30 cellular contexts compared by ENCODE assay signal in the genomic region with DNA sequence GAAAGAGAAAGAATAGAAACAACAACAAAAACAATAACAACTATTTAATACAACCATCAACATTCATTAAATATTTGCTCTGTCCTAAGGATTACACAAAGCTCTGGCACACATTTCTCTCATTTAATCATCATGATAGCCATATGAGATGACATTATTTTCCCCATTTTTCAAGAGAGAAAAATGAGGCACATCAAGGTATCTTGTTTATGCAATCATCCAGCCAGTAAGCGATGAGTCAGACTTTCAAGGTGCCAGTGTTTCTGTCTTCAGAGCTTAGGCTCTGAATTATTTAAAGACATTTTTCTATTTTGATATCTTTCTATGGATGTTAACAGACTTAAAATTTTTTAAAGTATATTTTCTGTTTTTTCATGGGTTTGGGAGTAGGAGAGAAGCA.
DNase-seq lines count a peak whose midpoint lies in the region; ATAC-seq, FAIRE-seq and TF ChIP-seq lines count a peak whose summit lies in the region.
"Had no signal": no experiment of that assay in that cellular context is flagged by ENCODE, and none has a peak within 500 bp of the region (broad histone marks: within the 10 kb centered on the region; RNA-seq: fewer than 3 reads in every experiment).

No MANE protein-coding gene starts in this region.

- H2AK5ac ChIP-seq in mesenchymal stem cell (ENCODE audit: low read length, severe bottlenecking), result no peak overlapping the region

- H3K23ac ChIP-seq in mesenchymal stem cell (ENCODE audit: low read length in 2 of 2), result no peak overlapping the region

- peaks cover 15% of the 10 kb centered on the region for H3K4me1 Mint-ChIP-seq in astrocyte (ENCODE audit: low read depth, unreplicated experiment)
- H3K4me1 Mint-ChIP-seq: CD8-positive, alpha-beta memory T cell; immature natural killer cell had no signal

- H2BK120ac ChIP-seq in mesenchymal stem cell (ENCODE audit: low read depth, low read length), result no peak overlapping the region

- peak overlapping the region; percentile 54 for H3K27ac Mint-ChIP-seq in astrocyte (ENCODE audit: unreplicated experiment)
- H3K27ac Mint-ChIP-seq: activated naive CD4-positive, alpha-beta T cell treated with anti-CD3 and anti-CD28 coated beads for 36 hours; activated T-cell treated with anti-CD3 and anti-CD28 coated beads, Interleukin-2, amount 50 U/mL, for 72 hours; CD8-positive, alpha-beta memory T cell; immature natural killer cell; naive thymus-derived CD8-positive, alpha-beta T cell; stimulated activated naive CD8-positive, alpha-beta T cell treated with anti-CD3 and anti-CD28 coated beads, Interleukin-15, Interleukin-2, amounts not matched to agents 100 ng/mL and 50 ng/mL, for 24 hours had no signal

- H3K27me3 ChIP-seq in astrocyte (ENCODE audit: insufficient read depth, low read length), result no peaks in the 10 kb centered on the region
- no peaks in the 10 kb centered on the region for H3K27me3 ChIP-seq in keratinocyte (ENCODE audit: control insufficient read depth, extremely low read depth, insufficient read depth, low read length)
- H3K27me3 ChIP-seq in mesenchymal stem cell (ENCODE audit: control insufficient read depth in 1 of 2, insufficient read depth in 1 of 2, low read length in 2 of 2), result no peaks in the 10 kb centered on the region
- H3K27me3 ChIP-seq: adrenal gland, esophagus muscularis mucosa, gastroesophageal sphincter, SJCRH30 had no signal

- H3K36me3 ChIP-seq in astrocyte (ENCODE audit: insufficient read depth, low read length), result no peaks in the 10 kb centered on the region
- no peaks in the 10 kb centered on the region for H3K36me3 ChIP-seq in keratinocyte (ENCODE audit: control insufficient read depth in 2 of 2, extremely low read depth in 1 of 2, insufficient read depth in 2 of 2, low read length in 2 of 2)
- no peaks in the 10 kb centered on the region for H3K36me3 ChIP-seq in mesenchymal stem cell (ENCODE audit: control insufficient read depth in 1 of 2, insufficient read depth in 2 of 2, low read depth in 1 of 2, low read length in 2 of 2)
- H3K36me3 ChIP-seq: adrenal gland, esophagus muscularis mucosa, gastroesophageal sphincter, SJCRH30, thoracic aorta had no signal

- no peaks in the 10 kb centered on the region for H3K36me3 Mint-ChIP-seq in astrocyte (ENCODE audit: low read depth, unreplicated experiment)
- H3K36me3 Mint-ChIP-seq: CD8-positive, alpha-beta memory T cell; immature natural killer cell; naive thymus-derived CD8-positive, alpha-beta T cell had no signal

- no peak overlapping the region for H4K91ac ChIP-seq in mesenchymal stem cell (ENCODE audit: low read length)

- peak; percentile 25 for DNase-seq in ACHN
- peak; percentile 34 for DNase-seq in LHCN-M2 (ENCODE audit: low read depth)
- DNase-seq in astrocyte (ENCODE audit: low read depth), result peak; percentile 65
- DNase-seq in keratinocyte (ENCODE audit: low read depth, low spot score), result peak; percentile 19
- DNase-seq in mesenchymal stem cell, result no peak
- DNase-seq: activated CD4-positive, alpha-beta T cell treated with anti-CD3 and anti-CD28 coated beads, Interleukin-2, amount 50 U/mL, for 4 hours; activated naive CD4-positive, alpha-beta T cell treated with anti-CD3 and anti-CD28 coated beads for 36 hours; activated T-cell treated with anti-CD3 and anti-CD28 coated beads, Interleukin-2, amount 50 U/mL, for 72 hours; CD8-positive, alpha-beta memory T cell; DMS79; GF-D8; hippocampal formation; immature natural killer cell; naive thymus-derived CD8-positive, alpha-beta T cell; NCI-H524; nucleus accumbens; psoas muscle; SJCRH30 had no signal

- H2BK15ac ChIP-seq in mesenchymal stem cell (ENCODE audit: low read depth, poor library complexity, severe bottlenecking), result no peak overlapping the region

- no peak overlapping the region for H2BK5ac ChIP-seq in mesenchymal stem cell (ENCODE audit: low read depth, low read length, poor library complexity, severe bottlenecking)

- peaks cover 2% of the 10 kb centered on the region for H3K79me1 ChIP-seq in mesenchymal stem cell (replicated peaks; ENCODE audit: low read length, poor library complexity, severe bottlenecking)

- H3K4ac ChIP-seq in mesenchymal stem cell (ENCODE audit: low read depth in 1 of 2, low read length in 2 of 2), result no peak overlapping the region

- H3K4me1 ChIP-seq in astrocyte (ENCODE audit: insufficient read depth, low read length) (peaks cover 3% of the 10 kb centered on the region), keratinocyte (ENCODE audit: control insufficient read depth, extremely low read depth, insufficient read depth, low read length) (peaks cover 6% of the 10 kb centered on the region), mesenchymal stem cell (ENCODE audit: control insufficient read depth, insufficient read depth, low read depth, low read length) (peaks cover 2% of the 10 kb centered on the region)
- H3K4me1 ChIP-seq: A549, adrenal gland, esophagus muscularis mucosa, gastroesophageal sphincter, psoas muscle, SJCRH30 had no signal

- H3K9me3 ChIP-seq in astrocyte (ENCODE audit: insufficient read depth, low read depth, low read length) (no peaks in the 10 kb centered on the region), keratinocyte (ENCODE audit: control insufficient read depth, low read depth, low read length) (no peaks in the 10 kb centered on the region), mesenchymal stem cell (ENCODE audit: control insufficient read depth, low read length) (peaks cover 3% of the 10 kb centered on the region)
- H3K9me3 ChIP-seq: A549, adrenal gland, esophagus muscularis mucosa, gastroesophageal sphincter, psoas muscle, SJCRH30, thoracic aorta had no signal

- FAIRE-seq in astrocyte (lab: Jason Lieb, UNC) (no peak), keratinocyte (lab: Jason Lieb, UNC) (peak; percentile 41)
- FAIRE-seq: A549 had no signal

- ATAC-seq in GM18511 (IDR thresholded peaks at IDR 0.05; ENCODE audit: unreplicated experiment), result no peak
- ATAC-seq in GM21717 (IDR thresholded peaks at IDR 0.05; ENCODE audit: unreplicated experiment), result no peak
- ATAC-seq in GM19455 (IDR thresholded peaks at IDR 0.05; ENCODE audit: unreplicated experiment), result no peak
- ATAC-seq: A549; activated T-cell treated with anti-CD3 and anti-CD28 coated beads, Interleukin-2, amount 50 U/mL, for 72 hours; gastroesophageal sphincter; naive thymus-derived CD8-positive, alpha-beta T cell; Panc1; psoas muscle had no signal

- TF ChIP-seq CTCF in astrocyte (IDR thresholded peaks at IDR 0.05; ENCODE audit: insufficient read depth, low read depth, low read length) (no peak), keratinocyte (optimal IDR thresholded peaks at IDR 0.05 in 1 of 3, IDR thresholded peaks at IDR 0.05 in 1 of 3, conservative IDR thresholded peaks at IDR 0.05 in 1 of 3; ENCODE audit: extremely low read depth in 1 of 3, insufficient read depth in 2 of 3, low read length in 3 of 3) (no peak)

- H3K27ac ChIP-seq in astrocyte (ENCODE audit: low read depth, low read length) (no peak overlapping the region), keratinocyte (ENCODE audit: control insufficient read depth, insufficient read depth, low read length) (no peak overlapping the region), mesenchymal stem cell (ENCODE audit: low read length, poor library complexity, severe bottlenecking) (no peak overlapping the region)
- H3K27ac ChIP-seq: A549, adrenal gland, coronary artery, esophagus muscularis mucosa, gastroesophageal sphincter, KMS-11, psoas muscle, SJCRH30, thoracic aorta had no signal

- H3K79me2 ChIP-seq in astrocyte (ENCODE audit: insufficient read depth, low read length) (no peaks in the 10 kb centered on the region), keratinocyte (ENCODE audit: control insufficient read depth, insufficient read depth, low read length) (no peaks in the 10 kb centered on the region)

- no peak overlapping the region for H4K8ac ChIP-seq in mesenchymal stem cell (ENCODE audit: low read length)

- no peak overlapping the region for H3K14ac ChIP-seq in mesenchymal stem cell (ENCODE audit: low read length in 2 of 2)

- H3K9me3 Mint-ChIP-seq in astrocyte (ENCODE audit: unreplicated experiment), result peaks cover 2% of the 10 kb centered on the region
- H3K9me3 Mint-ChIP-seq: activated naive CD4-positive, alpha-beta T cell treated with anti-CD3 and anti-CD28 coated beads for 36 hours; stimulated activated naive CD8-positive, alpha-beta T cell treated with anti-CD3 and anti-CD28 coated beads, Interleukin-15, Interleukin-2, amounts not matched to agents 100 ng/mL and 50 ng/mL, for 24 hours had no signal

- no peak overlapping the region for H2BK12ac ChIP-seq in mesenchymal stem cell (ENCODE audit: low read length in 2 of 2)

- in situ Hi-C loops in ACHN (cut with HindIII; ENCODE audit: low pct_ligation_motif_present, low pct_unique_long_range_greater_than_20kb, low sequenced_read_pairs), result no loop called here

- no peak overlapping the region for H3K4me3 Mint-ChIP-seq in astrocyte (ENCODE audit: unreplicated experiment)
- H3K4me3 Mint-ChIP-seq: activated naive CD4-positive, alpha-beta T cell treated with anti-CD3 and anti-CD28 coated beads for 36 hours; activated T-cell treated with anti-CD3 and anti-CD28 coated beads, Interleukin-2, amount 50 U/mL, for 72 hours; CD8-positive, alpha-beta memory T cell; immature natural killer cell; naive thymus-derived CD8-positive, alpha-beta T cell; stimulated activated naive CD8-positive, alpha-beta T cell treated with anti-CD3 and anti-CD28 coated beads, Interleukin-15, Interleukin-2, amounts not matched to agents 100 ng/mL and 50 ng/mL, for 24 hours had no signal

- no peak overlapping the region for H3K18ac ChIP-seq in mesenchymal stem cell (ENCODE audit: low read depth in 1 of 2, low read length in 2 of 2)

- H2AFZ ChIP-seq in astrocyte (ENCODE audit: low read depth, low read length) (no peak overlapping the region), keratinocyte (ENCODE audit: control insufficient read depth, low read length) (no peak overlapping the region), mesenchymal stem cell (ENCODE audit: low read depth, low read length) (no peak overlapping the region)

- no peaks in the 10 kb centered on the region for H4K20me1 ChIP-seq in astrocyte (ENCODE audit: insufficient read depth, low read length)
- H4K20me1 ChIP-seq in keratinocyte (ENCODE audit: control insufficient read depth, extremely low read depth, insufficient read depth, low read length), result no peaks in the 10 kb centered on the region

- no peaks in the 10 kb centered on the region for H3K27me3 Mint-ChIP-seq in astrocyte (ENCODE audit: low read depth, unreplicated experiment)
- H3K27me3 Mint-ChIP-seq: CD8-positive, alpha-beta memory T cell; naive thymus-derived CD8-positive, alpha-beta T cell; stimulated activated naive CD8-positive, alpha-beta T cell treated with anti-CD3 and anti-CD28 coated beads, Interleukin-15, Interleukin-2, amounts not matched to agents 100 ng/mL and 50 ng/mL, for 24 hours had no signal

- WGBS in mesenchymal stem cell, result 80% methylated on average over 1 of the region's 1 CpG

- no peaks in the 10 kb centered on the region for H3K9me1 ChIP-seq in keratinocyte (ENCODE audit: control insufficient read depth, extremely low read depth, insufficient read depth, low read length)

- H3K4me2 ChIP-seq in astrocyte (ENCODE audit: low read length) (no peak overlapping the region), keratinocyte (ENCODE audit: control insufficient read depth, extremely low read depth, insufficient read depth, low read depth, low read length) (no peak overlapping the region), mesenchymal stem cell (ENCODE audit: low read length, poor library complexity, severe bottlenecking) (no peak overlapping the region)
- H3K4me2 ChIP-seq: A549, KMS-11 had no signal

- dilution Hi-C loops in keratinocyte (cut with MboI; ENCODE audit: extremely low pct_ligation_motif_present, low sequenced_read_pairs), result no loop called here

- H3K9ac ChIP-seq in astrocyte (ENCODE audit: low read length) (no peak overlapping the region), keratinocyte (ENCODE audit: control insufficient read depth, extremely low read depth, insufficient read depth, low read length) (no peak overlapping the region), mesenchymal stem cell (ENCODE audit: low read length) (no peak overlapping the region)
- H3K9ac ChIP-seq: KMS-11 had no signal

- H3K4me3 ChIP-seq in astrocyte (ENCODE audit: insufficient read depth, low read depth, low read length) (no peak overlapping the region), keratinocyte (ENCODE audit: control insufficient read depth in 2 of 3, extremely low read depth in 1 of 3, insufficient read depth in 2 of 3, low read depth in 1 of 3, low read length in 3 of 3) (no peak overlapping the region), mesenchymal stem cell (ENCODE audit: insufficient read depth in 1 of 2, low read depth in 1 of 2, low read length in 2 of 2) (no peak overlapping the region)
- H3K4me3 ChIP-seq: A549, adrenal gland, coronary artery, esophagus muscularis mucosa, gastroesophageal sphincter, psoas muscle, SJCRH30, thoracic aorta had no signal
